ENCODE assay signal across 7 cellular contexts in genomic region chr5:80154289-80154688, GRCh38.
DNase-seq lines count a peak whose midpoint lies in the region; ATAC-seq and TF ChIP-seq lines count a peak whose summit lies in the region.
"Not testable (repeated sequence)": the region's sequence is repeated elsewhere in the genome, so short reads cannot be mapped to it uniquely, and the experiment has no call there.

No MANE protein-coding gene starts in this region.

- not testable (repeated sequence) for H3K4me3 Mint-ChIP-seq in activated CD4-positive, alpha-beta memory T cell treated with anti-CD3 and anti-CD28 coated beads, Interleukin-2, amount 10 ng/mL, durations not matched to agents 7 days and 5 days; activated naive CD4-positive, alpha-beta T cell treated with anti-CD3 and anti-CD28 coated beads, Interleukin-2, amount 10 ng/mL, durations not matched to agents 7 days and 5 days
- peak overlapping the region in 6 of 10 donors; percentile 65 to 88 (median 84) for H3K4me3 Mint-ChIP-seq in naive thymus-derived CD4-positive, alpha-beta T cell

- DNase-seq in activated CD4-positive, alpha-beta memory T cell treated with anti-CD3 and anti-CD28 coated beads, Interleukin-2, amount 10 ng/mL, durations not matched to agents 7 days and 5 days; activated naive CD4-positive, alpha-beta T cell treated with anti-CD3 and anti-CD28 coated beads, Interleukin-2, amount 10 ng/mL, durations not matched to agents 7 days and 5 days; caudate nucleus (lab: John Stamatoyannopoulos, UW); heart right ventricle; naive thymus-derived CD4-positive, alpha-beta T cell; suprapubic skin (ENCODE audit: low spot score in 2 of 2): not testable (repeated sequence)

- WGBS in heart right ventricle, 2 donors = 83 to 90% methylated on average over 8 of the region's 8 CpGs
- WGBS in suprapubic skin = 86% methylated on average over 8 of the region's 8 CpGs

- peaks cover 47% of the 10 kb centered on the region for H3K4me1 Mint-ChIP-seq in activated CD4-positive, alpha-beta memory T cell treated with anti-CD3 and anti-CD28 coated beads, Interleukin-2, amount 10 ng/mL, durations not matched to agents 7 days and 5 days
- H3K4me1 Mint-ChIP-seq in activated naive CD4-positive, alpha-beta T cell treated with anti-CD3 and anti-CD28 coated beads, Interleukin-2, amount 10 ng/mL, durations not matched to agents 7 days and 5 days = peaks cover 66% of the 10 kb centered on the region
- peaks cover 17 to 89% (median 69%) of the 10 kb centered on the region in 7 donors for H3K4me1 Mint-ChIP-seq in naive thymus-derived CD4-positive, alpha-beta T cell

- not testable (repeated sequence) for H3K9me3 Mint-ChIP-seq in activated CD4-positive, alpha-beta memory T cell treated with anti-CD3 and anti-CD28 coated beads, Interleukin-2, amount 10 ng/mL, durations not matched to agents 7 days and 5 days; activated naive CD4-positive, alpha-beta T cell treated with anti-CD3 and anti-CD28 coated beads, Interleukin-2, amount 10 ng/mL, durations not matched to agents 7 days and 5 days; naive thymus-derived CD4-positive, alpha-beta T cell

- not testable (repeated sequence) for H3K4me3 ChIP-seq in OCI-LY1 (ENCODE audit: low read depth, low read length, poor library complexity, severe bottlenecking); heart right ventricle; naive thymus-derived CD4-positive, alpha-beta T cell (ENCODE audit: low read length); suprapubic skin

- peaks cover 77% of the 10 kb centered on the region for H3K36me3 ChIP-seq in OCI-LY1 (ENCODE audit: insufficient read depth, low read length)
- peaks cover 0 to 64% (median 7%) of the 10 kb centered on the region in 9 donors for H3K36me3 ChIP-seq in heart right ventricle
- H3K36me3 ChIP-seq in naive thymus-derived CD4-positive, alpha-beta T cell (ENCODE audit: control insufficient read depth in 2 of 3, insufficient read depth in 3 of 3, low read length in 3 of 3) = peaks cover 6 to 53% (median 11%) of the 10 kb centered on the region in 3 experiments
- H3K36me3 ChIP-seq in suprapubic skin = peaks cover 50% of the 10 kb centered on the region

- H3K4me2 ChIP-seq in OCI-LY1 (ENCODE audit: low read length) = not testable (repeated sequence)

- TF ChIP-seq EP300 in suprapubic skin (IDR thresholded peaks at IDR 0.05) = not testable (repeated sequence)

- H3K4me1 ChIP-seq in OCI-LY1 (ENCODE audit: insufficient read depth, low read length, severe bottlenecking) (peaks cover 57% of the 10 kb centered on the region), heart right ventricle (peaks cover 0 to 23% (median 10%) of the 10 kb centered on the region in 9 donors)
- peaks cover 9 to 44% of the 10 kb centered on the region in 2 donors for H3K4me1 ChIP-seq in naive thymus-derived CD4-positive, alpha-beta T cell (ENCODE audit: control insufficient read depth in 2 of 2, insufficient read depth in 2 of 2, low read length in 2 of 2)
- not testable (repeated sequence) for H3K4me1 ChIP-seq in suprapubic skin

- not testable (repeated sequence) for H3K9ac ChIP-seq in OCI-LY1 (ENCODE audit: low read length)

- intact Hi-C loops in heart right ventricle (cut with DNase I) = loop anchor here in 1 of 10 donors (10.0 kb wide), 1 partner anchor 101 kb away; the partner anchor contains the start of gene SERINC5
- intact Hi-C loops in naive thymus-derived CD4-positive, alpha-beta T cell (cut with micrococcal nuclease) = not testable (repeated sequence)

- ATAC-seq in heart right ventricle = peak in 2 of 8 donors; percentile 8 to 18
- ATAC-seq in naive thymus-derived CD4-positive, alpha-beta T cell = not testable (repeated sequence)

- H3F3A ChIP-seq in OCI-LY1 (ENCODE audit: insufficient read depth, low read length) = not testable (repeated sequence)

- H3K9me2 ChIP-seq in OCI-LY1 (ENCODE audit: low read depth, low read length) = not testable (repeated sequence)

- H3K36me3 Mint-ChIP-seq in activated CD4-positive, alpha-beta memory T cell treated with anti-CD3 and anti-CD28 coated beads, Interleukin-2, amount 10 ng/mL, durations not matched to agents 7 days and 5 days (ENCODE audit: low read depth) = peaks cover 85% of the 10 kb centered on the region
- peaks cover 83% of the 10 kb centered on the region for H3K36me3 Mint-ChIP-seq in activated naive CD4-positive, alpha-beta T cell treated with anti-CD3 and anti-CD28 coated beads, Interleukin-2, amount 10 ng/mL, durations not matched to agents 7 days and 5 days
- H3K36me3 Mint-ChIP-seq in naive thymus-derived CD4-positive, alpha-beta T cell = peaks cover 18 to 71% (median 60%) of the 10 kb centered on the region in 5 donors

- TF ChIP-seq POLR2A in suprapubic skin (IDR thresholded peaks at IDR 0.05) = not testable (repeated sequence)

- peak overlapping the region; percentile 71 for H3K27ac Mint-ChIP-seq in activated CD4-positive, alpha-beta memory T cell treated with anti-CD3 and anti-CD28 coated beads, Interleukin-2, amount 10 ng/mL, durations not matched to agents 7 days and 5 days
- H3K27ac Mint-ChIP-seq in activated naive CD4-positive, alpha-beta T cell treated with anti-CD3 and anti-CD28 coated beads, Interleukin-2, amount 10 ng/mL, durations not matched to agents 7 days and 5 days = peak overlapping the region; percentile 97
- H3K27ac Mint-ChIP-seq in naive thymus-derived CD4-positive, alpha-beta T cell = peak overlapping the region in 8 of 9 donors; percentile 92 to 100 (median 99)

- not testable (repeated sequence) for H3K27me3 Mint-ChIP-seq in activated CD4-positive, alpha-beta memory T cell treated with anti-CD3 and anti-CD28 coated beads, Interleukin-2, amount 10 ng/mL, durations not matched to agents 7 days and 5 days; activated naive CD4-positive, alpha-beta T cell treated with anti-CD3 and anti-CD28 coated beads, Interleukin-2, amount 10 ng/mL, durations not matched to agents 7 days and 5 days; naive thymus-derived CD4-positive, alpha-beta T cell

- H3K27me3 ChIP-seq in OCI-LY1 (ENCODE audit: insufficient read depth, low read length); heart right ventricle; naive thymus-derived CD4-positive, alpha-beta T cell (ENCODE audit: control insufficient read depth in 2 of 2, insufficient read depth in 2 of 2, low read length in 2 of 2); suprapubic skin: not testable (repeated sequence)

- TF ChIP-seq CTCF in OCI-LY1 (IDR thresholded peaks at IDR 0.05; ENCODE audit: low read length); heart right ventricle (IDR thresholded peaks at IDR 0.05); suprapubic skin (IDR thresholded peaks at IDR 0.05): not testable (repeated sequence)

- H3K79me2 ChIP-seq in OCI-LY1 (ENCODE audit: insufficient read depth, low read length) = not testable (repeated sequence)

- not testable (repeated sequence) for H4K20me1 ChIP-seq in OCI-LY1 (ENCODE audit: insufficient read depth, low read length)

- not testable (repeated sequence) for H3K9me3 ChIP-seq in OCI-LY1 (ENCODE audit: low read length); heart right ventricle; naive thymus-derived CD4-positive, alpha-beta T cell (ENCODE audit: control insufficient read depth in 2 of 3, low read length in 3 of 3); suprapubic skin

- not testable (repeated sequence) for H2AFZ ChIP-seq in OCI-LY1 (ENCODE audit: low read length)

- H3K27ac ChIP-seq in OCI-LY1 (ENCODE audit: low read depth, low read length, poor library complexity, severe bottlenecking) (peak overlapping the region; percentile 98), caudate nucleus (ENCODE audit: low read depth, low read length) (peak overlapping the region; percentile 86), heart right ventricle (peak overlapping the region in 9 of 10 donors; percentile 13 to 68 (median 48)), suprapubic skin (peak overlapping the region; percentile 27)
- peak overlapping the region; percentile 18 for H3K27ac ChIP-seq in naive thymus-derived CD4-positive, alpha-beta T cell (ENCODE audit: low read depth, low read length)

- POLR2A ChIA-PET in activated CD4-positive, alpha-beta memory T cell treated with anti-CD3 and anti-CD28 coated beads, Interleukin-2, amount 10 ng/mL, durations not matched to agents 7 days and 5 days (lab: Charles Lee) = interaction anchor here (1.1 to 1.7 kb wide), 2 partner anchors 33 to 38 kb away, joined by 4 to 5 read pairs; no protein-coding TSS in a partner anchor
- POLR2A ChIA-PET in naive thymus-derived CD4-positive, alpha-beta T cell (lab: Charles Lee) = interaction anchor here (0.5 to 3.7 kb wide), 11 partner anchors 14 to 122 kb away, joined by 3 to 31 read pairs (median 6); partner anchors contain the start of gene SERINC5

- CTCF ChIA-PET in activated CD4-positive, alpha-beta memory T cell treated with anti-CD3 and anti-CD28 coated beads, Interleukin-2, amount 10 ng/mL, durations not matched to agents 7 days and 5 days (lab: Charles Lee) = interaction anchor here (0.7 kb wide), 1 partner anchor 21 kb away, joined by 3 read pairs; no protein-coding TSS in a partner anchor
- CTCF ChIA-PET in activated naive CD4-positive, alpha-beta T cell treated with anti-CD3 and anti-CD28 coated beads, Interleukin-2, amount 10 ng/mL, durations not matched to agents 7 days and 5 days (lab: Charles Lee) = interaction anchor here (1.0 kb wide), 1 partner anchor 71 kb away, joined by 3 read pairs; no protein-coding TSS in a partner anchor
- CTCF ChIA-PET in naive thymus-derived CD4-positive, alpha-beta T cell (lab: Charles Lee) = interaction anchor here (0.6 kb wide), 2 partner anchors 126 to 650 kb away, joined by 3 to 4 read pairs; no protein-coding TSS in a partner anchor

Comparison
In these comparisons a context has a peak if more than half of its experiments do, and no peak if none do; other contexts are left out.
1. H3K27ac ChIP-seq: peak in every context shown above with its lines; median percentile 98 in OCI-LY1; 86 in caudate nucleus; 48 in heart right ventricle; 27 in suprapubic skin; 18 in naive thymus-derived CD4-positive, alpha-beta T cell.